8 cellular contexts compared by ENCODE assay signal in genomic region chr19:45717131-45717982, GRCh38. TPM values are rescaled to one million over a fixed set of nuclear protein-coding genes. Genes with fewer than 3 reads are reported as not detected.
DNase-seq lines count a peak whose midpoint lies in the region; ATAC-seq, FAIRE-seq and TF ChIP-seq lines count a peak whose summit lies in the region.

No MANE protein-coding gene starts in this region.

- POLR2A ChIA-PET in activated CD4-positive, alpha-beta memory T cell treated with anti-CD3 and anti-CD28 coated beads for 36 hours (lab: Charles Lee), result interaction anchor here (0.7 to 4.2 kb wide), 10 partner anchors 13 to 185 kb away, joined by 3 to 31 read pairs (median 3); partner anchors contain the start of genes FBXO46, MYPOP, QPCTL and SIX5
- POLR2A ChIA-PET in HepG2 (lab: Yijun Ruan, JAX), result interaction anchor here (0.6 to 4.7 kb wide), 18 partner anchors 10 to 1071 kb away, joined by 3 to 94 read pairs (median 5); partner anchors contain the start of genes DMWD, EML2, FBXO46 and FOXA3

- peak overlapping the region; percentile 96 for H3K4me3 Mint-ChIP-seq in activated CD4-positive, alpha-beta memory T cell treated with anti-CD3 and anti-CD28 coated beads for 36 hours

- peak; percentile 37 for TF ChIP-seq CTCF in HepG2 (CRISPR knock-in tag; IDR thresholded peaks at IDR 0.05)

- H3K27ac ChIP-seq in HepG2 (ENCODE audit: extremely low read length, insufficient read depth, low read length), result peak overlapping the region; percentile 91

- no peaks in the 10 kb centered on the region for H4K20me1 ChIP-seq in HepG2 (ENCODE audit: insufficient read depth, low read length)

- H3K9me3 ChIP-seq in HepG2 (ENCODE audit: low read length), result no peaks in the 10 kb centered on the region

- no peaks in the 10 kb centered on the region for H3K9me3 Mint-ChIP-seq in activated CD4-positive, alpha-beta memory T cell treated with anti-CD3 and anti-CD28 coated beads for 36 hours

- peak overlapping the region; percentile 92 for H3K4me2 ChIP-seq in HepG2 (ENCODE audit: low read depth, low read length)

- TF ChIP-seq EP300 in HepG2 (IDR thresholded peaks at IDR 0.05; ENCODE audit: low read depth in 2 of 2, low read length in 2 of 2), result peak in 1 of 2 experiments; percentile 66; a peak in 2 of 4 replicates
- TF ChIP-seq EP300 in HepG2 (CRISPR knock-in tag; IDR thresholded peaks at IDR 0.05; ENCODE audit: borderline replicate concordance), result peak; percentile 59; the same call in 1 of the 2 replicates

- 1% methylated on average over 25 of the region's 51 CpGs for WGBS in HepG2 (ENCODE audit: low lambda C conversion rate)

- H3K36me3 ChIP-seq in HepG2 (replicated peaks in 1 of 2; ENCODE audit: control insufficient read depth in 1 of 2, insufficient read depth in 2 of 2, low read length in 2 of 2), result peaks cover 3 to 12% of the 10 kb centered on the region in 2 experiments; a peak in 1 of 5 replicates

- H3K4me1 ChIP-seq in HepG2 (ENCODE audit: insufficient read depth, low read length), result peaks cover 65% of the 10 kb centered on the region

- peak; percentile 41 to 60; a peak in 3 of 4 replicates for TF ChIP-seq POLR2A in HepG2 (IDR thresholded peaks at IDR 0.05; ENCODE audit: insufficient read depth in 1 of 2, low read depth in 2 of 2, low read length in 2 of 2)

- H3K79me2 ChIP-seq in HepG2 (ENCODE audit: insufficient read depth, low read length), result peaks cover 41% of the 10 kb centered on the region

- CTCF ChIA-PET in activated CD4-positive, alpha-beta memory T cell treated with anti-CD3 and anti-CD28 coated beads for 36 hours (lab: Charles Lee), result interaction anchor here (0.8 to 6.8 kb wide), 16 partner anchors 10 to 278 kb away, joined by 3 to 68 read pairs (median 4); partner anchors contain the start of genes FBXO46, QPCTL and SNRPD2
- CTCF ChIA-PET in HepG2 (lab: Yijun Ruan, JAX; ENCODE audit: low intra/inter-chr PET ratio, low total read pairs), result no interaction called here

- H3K36me3 Mint-ChIP-seq in activated CD4-positive, alpha-beta memory T cell treated with anti-CD3 and anti-CD28 coated beads for 36 hours, result peaks cover 14% of the 10 kb centered on the region

- no peaks in the 10 kb centered on the region; a peak in 1 of 5 replicates for H3K27me3 ChIP-seq in HepG2 (ENCODE audit: control insufficient read depth in 1 of 2, insufficient read depth in 2 of 2, low read length in 2 of 2)

- H3K27ac Mint-ChIP-seq in activated CD4-positive, alpha-beta memory T cell treated with anti-CD3 and anti-CD28 coated beads for 36 hours, result peak overlapping the region; percentile 93

- FAIRE-seq in HepG2 (lab: Jason Lieb, UNC), result peak; percentile 97

- in situ Hi-C loops in HepG2 (cut with HindIII; ENCODE audit: extremely low pct_ligation_motif_present, low pct_unique_long_range_greater_than_20kb), result no loop called here

- H2AFZ ChIP-seq in HepG2 (ENCODE audit: low read length), result no peak overlapping the region

- peak; percentile 84 for ATAC-seq in GM19438 (IDR thresholded peaks at IDR 0.05; ENCODE audit: low read depth, unreplicated experiment)
- ATAC-seq in HG03571 (IDR thresholded peaks at IDR 0.05; ENCODE audit: unreplicated experiment), result peak; percentile 87
- ATAC-seq in HepG2, result peak; percentile 94

- TF ChIP-seq RAD21 in HepG2 (CRISPR knock-in tag; IDR thresholded peaks at IDR 0.05), result peak; percentile 8; the same call in 1 of the 2 replicates

- H3K27me3 Mint-ChIP-seq in activated CD4-positive, alpha-beta memory T cell treated with anti-CD3 and anti-CD28 coated beads for 36 hours, result no peaks in the 10 kb centered on the region

- peak overlapping the region; percentile 71 to 79 (median 73) for H3K4me3 ChIP-seq in HepG2 (replicated peaks in 1 of 3; ENCODE audit: insufficient read depth in 1 of 3, low read depth in 2 of 3, low read length in 3 of 3)

- H3K4me1 Mint-ChIP-seq in activated CD4-positive, alpha-beta memory T cell treated with anti-CD3 and anti-CD28 coated beads for 36 hours (ENCODE audit: low read depth), result peaks cover 39% of the 10 kb centered on the region

- H3K9ac ChIP-seq in HepG2 (ENCODE audit: insufficient read depth, low read depth, low read length), result peak overlapping the region; percentile 98

- DNase-seq in CD1c-positive myeloid dendritic cell (ENCODE audit: extremely low spot score), result peak; percentile 99
- DNase-seq in NCI-H82 (lab: John Stamatoyannopoulos, UW), result peak; percentile 100
- DNase-seq in activated CD4-positive, alpha-beta memory T cell treated with anti-CD3 and anti-CD28 coated beads for 36 hours, result peak; percentile 99
- peak; percentile 99 for DNase-seq in dermis microvascular lymphatic vessel endothelial cell (ENCODE audit: low read depth in 2 of 2)
- peak; percentile 99 for DNase-seq in HepG2 (ENCODE audit: low spot score)
- DNase-seq in stimulated activated CD4-positive, alpha-beta T cell treated with anti-CD3 and anti-CD28 coated beads, Interleukin-2, amount 100 ng/mL, for 48 hours, result peak; percentile 95

- intact Hi-C loops in activated CD4-positive, alpha-beta memory T cell treated with anti-CD3 and anti-CD28 coated beads for 36 hours (cut with micrococcal nuclease), result loop anchor here (1.0 to 5.0 kb wide), 10 partner anchors 13 to 211 kb away; partner anchors contain the start of genes DMWD, FBXO46, IRF2BP1 and OPA3
- intact Hi-C loops in HepG2 (cut with micrococcal nuclease; ENCODE audit: unreplicated experiment), result loop anchor here (1.0 kb wide), 1 partner anchor 24 kb away; no protein-coding TSS in a partner anchor

- BruUV-seq in HepG2 (replicated peaks; lab: Mats Ljungman, UMichigan), result no TSS peak

RNA-seq across cellular contexts. Expression of gene FBXO46, which starts 13.3 kb away (rescaled TPM):
- 10 to 100 TPM; 26.1 to 29.4 TPM for total RNA-seq in activated CD4-positive, alpha-beta memory T cell treated with anti-CD3 and anti-CD28 coated beads for 36 hours
- total RNA-seq in dermis microvascular lymphatic vessel endothelial cell, result 3.2 and 5.4 TPM in 2 replicates
- total RNA-seq in HepG2 (2016; rRNA removed; fragmentation: Illumina TruSeq; extraction: Trizol), result 4.7 and 6.2 TPM in 2 replicates
- total RNA-seq in HepG2 (2016; cell fraction: cytosol; rRNA removed; fragmentation: Illumina TruSeq; extraction: Trizol; ENCODE audit: low read depth), result 0.79 and 1.0 TPM in 2 replicates
- total RNA-seq in HepG2 (2016; cell fraction: insoluble cytoplasmic fraction; rRNA removed; fragmentation: Illumina TruSeq; extraction: Trizol), result 4.3 and 6.5 TPM in 2 replicates
- total RNA-seq in HepG2 (2016; cell fraction: membrane; rRNA removed; fragmentation: Illumina TruSeq; extraction: Trizol), result 3.4 and 3.8 TPM in 2 replicates
- 5.8 and 7.5 TPM in 2 replicates for total RNA-seq in HepG2 (2016; cell fraction: nucleus; rRNA removed; fragmentation: Illumina TruSeq; extraction: Trizol)
- polyA plus RNA-seq in HepG2 (2011; rRNA removed), result 6.4 TPM in 2 replicates
- 3.1 and 5.2 TPM in 2 replicates for polyA plus RNA-seq in HepG2 (2011; cell fraction: cytosol; rRNA removed)
- 33.3 and 34.2 TPM in 2 replicates for polyA plus RNA-seq in HepG2 (2011; cell fraction: nucleus; rRNA removed)
- 4.1 and 4.3 TPM in 2 replicates for polyA plus RNA-seq in HepG2 (2012)
- polyA plus RNA-seq in HepG2 (2016; cell fraction: cytosol; fragmentation: Illumina TruSeq; extraction: Trizol; ENCODE audit: low read depth), result 0.69 and 0.73 TPM in 2 replicates
- polyA plus RNA-seq in HepG2 (2016; cell fraction: insoluble cytoplasmic fraction; fragmentation: Illumina TruSeq; extraction: Trizol; ENCODE audit: low read depth), result 4.4 and 6.5 TPM in 2 replicates
- 2.3 and 3.0 TPM in 2 replicates for polyA plus RNA-seq in HepG2 (2016; cell fraction: membrane; fragmentation: Illumina TruSeq; extraction: Trizol; ENCODE audit: low read depth)
- 16.3 and 19.5 TPM in 2 replicates for polyA plus RNA-seq in HepG2 (2016; cell fraction: nucleus; fragmentation: Illumina TruSeq; extraction: Trizol; ENCODE audit: insufficient read depth, low read depth)
- 4.6 and 6.2 TPM in 2 replicates for polyA minus RNA-seq in HepG2 (2011; rRNA and poly(A)+ RNA removed; ENCODE audit: low replicate concordance)
- polyA minus RNA-seq in HepG2 (2011; cell fraction: cytosol; rRNA and poly(A)+ RNA removed), result 5.1 TPM in 2 replicates
- 7.6 and 9.7 TPM in 2 replicates for polyA minus RNA-seq in HepG2 (2011; cell fraction: nucleus; rRNA and poly(A)+ RNA removed)

RNA-seq across cellular contexts. Expression of gene MEIOSIN, which starts 15.9 kb away (rescaled TPM):
- total RNA-seq in activated CD4-positive, alpha-beta memory T cell treated with anti-CD3 and anti-CD28 coated beads for 36 hours, result not detected
- not detected in 2 replicates for total RNA-seq in dermis microvascular lymphatic vessel endothelial cell
- not detected in 2 replicates for total RNA-seq in HepG2 (2016; rRNA removed; fragmentation: Illumina TruSeq; extraction: Trizol)
- not detected in 2 replicates for total RNA-seq in HepG2 (2016; cell fraction: cytosol; rRNA removed; fragmentation: Illumina TruSeq; extraction: Trizol; ENCODE audit: low read depth)
- not detected in 2 replicates for total RNA-seq in HepG2 (2016; cell fraction: insoluble cytoplasmic fraction; rRNA removed; fragmentation: Illumina TruSeq; extraction: Trizol)
- not detected in 2 replicates for total RNA-seq in HepG2 (2016; cell fraction: membrane; rRNA removed; fragmentation: Illumina TruSeq; extraction: Trizol)
- not detected in 2 replicates for total RNA-seq in HepG2 (2016; cell fraction: nucleus; rRNA removed; fragmentation: Illumina TruSeq; extraction: Trizol)
- not detected in 2 replicates for polyA plus RNA-seq in HepG2 (2011; rRNA removed)
- polyA plus RNA-seq in HepG2 (2011; cell fraction: cytosol; rRNA removed), result 0.03 TPM in 2 replicates
- 0.10 TPM in 2 replicates for polyA plus RNA-seq in HepG2 (2011; cell fraction: nucleus; rRNA removed)
- polyA plus RNA-seq in HepG2 (2012), result 0.07 TPM in 1 of 2 replicates, not detected in the other
- not detected in 2 replicates for polyA plus RNA-seq in HepG2 (2016; cell fraction: cytosol; fragmentation: Illumina TruSeq; extraction: Trizol; ENCODE audit: low read depth)
- polyA plus RNA-seq in HepG2 (2016; cell fraction: insoluble cytoplasmic fraction; fragmentation: Illumina TruSeq; extraction: Trizol; ENCODE audit: low read depth), result not detected in 2 replicates
- not detected in 2 replicates for polyA plus RNA-seq in HepG2 (2016; cell fraction: membrane; fragmentation: Illumina TruSeq; extraction: Trizol; ENCODE audit: low read depth)
- not detected in 2 replicates for polyA plus RNA-seq in HepG2 (2016; cell fraction: nucleus; fragmentation: Illumina TruSeq; extraction: Trizol; ENCODE audit: insufficient read depth, low read depth)
- 0.09 TPM in 1 of 2 replicates, not detected in the other for polyA minus RNA-seq in HepG2 (2011; rRNA and poly(A)+ RNA removed; ENCODE audit: low replicate concordance)
- polyA minus RNA-seq in HepG2 (2011; cell fraction: cytosol; rRNA and poly(A)+ RNA removed), result not detected in 2 replicates
- not detected in 2 replicates for polyA minus RNA-seq in HepG2 (2011; cell fraction: nucleus; rRNA and poly(A)+ RNA removed)

RNA-seq across cellular contexts. Expression of gene QPCTL, which starts 24.9 kb away (rescaled TPM):
- total RNA-seq in activated CD4-positive, alpha-beta memory T cell treated with anti-CD3 and anti-CD28 coated beads for 36 hours, result 10 to 100 TPM; 13.8 to 16.8 TPM
- 8.3 and 11.7 TPM in 2 replicates for total RNA-seq in dermis microvascular lymphatic vessel endothelial cell
- total RNA-seq in HepG2 (2016; rRNA removed; fragmentation: Illumina TruSeq; extraction: Trizol), result 6.8 and 16.0 TPM in 2 replicates
- 4.4 and 5.8 TPM in 2 replicates for total RNA-seq in HepG2 (2016; cell fraction: cytosol; rRNA removed; fragmentation: Illumina TruSeq; extraction: Trizol; ENCODE audit: low read depth)
- total RNA-seq in HepG2 (2016; cell fraction: insoluble cytoplasmic fraction; rRNA removed; fragmentation: Illumina TruSeq; extraction: Trizol), result 6.7 and 15.7 TPM in 2 replicates
- total RNA-seq in HepG2 (2016; cell fraction: membrane; rRNA removed; fragmentation: Illumina TruSeq; extraction: Trizol), result 6.8 and 7.4 TPM in 2 replicates
- total RNA-seq in HepG2 (2016; cell fraction: nucleus; rRNA removed; fragmentation: Illumina TruSeq; extraction: Trizol), result 14.0 and 17.9 TPM in 2 replicates
- polyA plus RNA-seq in HepG2 (2011; rRNA removed), result 19.1 and 24.8 TPM in 2 replicates
- 19.1 and 26.2 TPM in 2 replicates for polyA plus RNA-seq in HepG2 (2011; cell fraction: cytosol; rRNA removed)
- polyA plus RNA-seq in HepG2 (2011; cell fraction: nucleus; rRNA removed), result 44.7 and 47.6 TPM in 2 replicates
- 18.7 and 23.6 TPM in 2 replicates for polyA plus RNA-seq in HepG2 (2012)
- 5.3 and 6.3 TPM in 2 replicates for polyA plus RNA-seq in HepG2 (2016; cell fraction: cytosol; fragmentation: Illumina TruSeq; extraction: Trizol; ENCODE audit: low read depth)
- 8.0 and 9.0 TPM in 2 replicates for polyA plus RNA-seq in HepG2 (2016; cell fraction: insoluble cytoplasmic fraction; fragmentation: Illumina TruSeq; extraction: Trizol; ENCODE audit: low read depth)
- polyA plus RNA-seq in HepG2 (2016; cell fraction: membrane; fragmentation: Illumina TruSeq; extraction: Trizol; ENCODE audit: low read depth), result 7.9 and 8.3 TPM in 2 replicates
- polyA plus RNA-seq in HepG2 (2016; cell fraction: nucleus; fragmentation: Illumina TruSeq; extraction: Trizol; ENCODE audit: insufficient read depth, low read depth), result 35.2 and 45.7 TPM in 2 replicates
- polyA minus RNA-seq in HepG2 (2011; rRNA and poly(A)+ RNA removed; ENCODE audit: low replicate concordance), result 22.5 and 49.4 TPM in 2 replicates
- 17.0 and 21.9 TPM in 2 replicates for polyA minus RNA-seq in HepG2 (2011; cell fraction: cytosol; rRNA and poly(A)+ RNA removed)
- 8.1 and 8.9 TPM in 2 replicates for polyA minus RNA-seq in HepG2 (2011; cell fraction: nucleus; rRNA and poly(A)+ RNA removed)

RNA-seq across cellular contexts. Expression of gene SNRPD2, which starts 25.6 kb away (rescaled TPM):
- total RNA-seq in activated CD4-positive, alpha-beta memory T cell treated with anti-CD3 and anti-CD28 coated beads for 36 hours, result 100 to 1,000 TPM; 789 TPM
- total RNA-seq in dermis microvascular lymphatic vessel endothelial cell, result 222 and 396 TPM in 2 replicates
- total RNA-seq in HepG2 (2016; rRNA removed; fragmentation: Illumina TruSeq; extraction: Trizol), result 485 and 593 TPM in 2 replicates
- total RNA-seq in HepG2 (2016; cell fraction: cytosol; rRNA removed; fragmentation: Illumina TruSeq; extraction: Trizol; ENCODE audit: low read depth), result 546 and 637 TPM in 2 replicates
- 493 and 623 TPM in 2 replicates for total RNA-seq in HepG2 (2016; cell fraction: insoluble cytoplasmic fraction; rRNA removed; fragmentation: Illumina TruSeq; extraction: Trizol)
- total RNA-seq in HepG2 (2016; cell fraction: membrane; rRNA removed; fragmentation: Illumina TruSeq; extraction: Trizol), result 348 and 425 TPM in 2 replicates
- total RNA-seq in HepG2 (2016; cell fraction: nucleus; rRNA removed; fragmentation: Illumina TruSeq; extraction: Trizol), result 161 and 163 TPM in 2 replicates
- 284 and 299 TPM in 2 replicates for polyA plus RNA-seq in HepG2 (2011; rRNA removed)
- polyA plus RNA-seq in HepG2 (2011; cell fraction: cytosol; rRNA removed), result 310 and 320 TPM in 2 replicates
- polyA plus RNA-seq in HepG2 (2011; cell fraction: nucleus; rRNA removed), result 64.5 and 68.4 TPM in 2 replicates
- 162 and 279 TPM in 2 replicates for polyA plus RNA-seq in HepG2 (2012)
- 325 and 406 TPM in 2 replicates for polyA plus RNA-seq in HepG2 (2016; cell fraction: cytosol; fragmentation: Illumina TruSeq; extraction: Trizol; ENCODE audit: low read depth)
- 334 and 359 TPM in 2 replicates for polyA plus RNA-seq in HepG2 (2016; cell fraction: insoluble cytoplasmic fraction; fragmentation: Illumina TruSeq; extraction: Trizol; ENCODE audit: low read depth)
- 194 and 247 TPM in 2 replicates for polyA plus RNA-seq in HepG2 (2016; cell fraction: membrane; fragmentation: Illumina TruSeq; extraction: Trizol; ENCODE audit: low read depth)
- polyA plus RNA-seq in HepG2 (2016; cell fraction: nucleus; fragmentation: Illumina TruSeq; extraction: Trizol; ENCODE audit: insufficient read depth, low read depth), result 168 and 190 TPM in 2 replicates
- polyA minus RNA-seq in HepG2 (2011; rRNA and poly(A)+ RNA removed; ENCODE audit: low replicate concordance), result 51.2 and 102 TPM in 2 replicates
- 47.3 and 47.6 TPM in 2 replicates for polyA minus RNA-seq in HepG2 (2011; cell fraction: cytosol; rRNA and poly(A)+ RNA removed)
- polyA minus RNA-seq in HepG2 (2011; cell fraction: nucleus; rRNA and poly(A)+ RNA removed), result 25.2 and 32.9 TPM in 2 replicates

RNA-seq across cellular contexts. Expression of gene GIPR, which starts 49.3 kb away (rescaled TPM):
- total RNA-seq in activated CD4-positive, alpha-beta memory T cell treated with anti-CD3 and anti-CD28 coated beads for 36 hours, result 1 to 10 TPM; 6.6 to 8.3 TPM
- total RNA-seq in dermis microvascular lymphatic vessel endothelial cell, result 0.13 TPM in 1 of 2 replicates, not detected in the other
- 0.15 TPM in 1 of 2 replicates, not detected in the other for total RNA-seq in HepG2 (2016; rRNA removed; fragmentation: Illumina TruSeq; extraction: Trizol)
- total RNA-seq in HepG2 (2016; cell fraction: cytosol; rRNA removed; fragmentation: Illumina TruSeq; extraction: Trizol; ENCODE audit: low read depth), result not detected in 2 replicates
- not detected in 2 replicates for total RNA-seq in HepG2 (2016; cell fraction: insoluble cytoplasmic fraction; rRNA removed; fragmentation: Illumina TruSeq; extraction: Trizol)
- total RNA-seq in HepG2 (2016; cell fraction: membrane; rRNA removed; fragmentation: Illumina TruSeq; extraction: Trizol), result 0.07 TPM in 1 of 2 replicates, not detected in the other
- not detected in 2 replicates for total RNA-seq in HepG2 (2016; cell fraction: nucleus; rRNA removed; fragmentation: Illumina TruSeq; extraction: Trizol)
- polyA plus RNA-seq in HepG2 (2011; rRNA removed), result 1.2 and 1.7 TPM in 2 replicates
- 0.23 and 0.27 TPM in 2 replicates for polyA plus RNA-seq in HepG2 (2011; cell fraction: cytosol; rRNA removed)
- 10.6 TPM in 2 replicates for polyA plus RNA-seq in HepG2 (2011; cell fraction: nucleus; rRNA removed)
- polyA plus RNA-seq in HepG2 (2012), result 1.3 and 2.2 TPM in 2 replicates
- not detected in 2 replicates for polyA plus RNA-seq in HepG2 (2016; cell fraction: cytosol; fragmentation: Illumina TruSeq; extraction: Trizol; ENCODE audit: low read depth)
- not detected in 2 replicates for polyA plus RNA-seq in HepG2 (2016; cell fraction: insoluble cytoplasmic fraction; fragmentation: Illumina TruSeq; extraction: Trizol; ENCODE audit: low read depth)
- polyA plus RNA-seq in HepG2 (2016; cell fraction: membrane; fragmentation: Illumina TruSeq; extraction: Trizol; ENCODE audit: low read depth), result not detected in 2 replicates
- 0.31 TPM in 2 replicates for polyA plus RNA-seq in HepG2 (2016; cell fraction: nucleus; fragmentation: Illumina TruSeq; extraction: Trizol; ENCODE audit: insufficient read depth, low read depth)
- 0.47 and 2.5 TPM in 2 replicates for polyA minus RNA-seq in HepG2 (2011; rRNA and poly(A)+ RNA removed; ENCODE audit: low replicate concordance)
- 0.59 TPM in 1 of 2 replicates, not detected in the other for polyA minus RNA-seq in HepG2 (2011; cell fraction: cytosol; rRNA and poly(A)+ RNA removed)
- polyA minus RNA-seq in HepG2 (2011; cell fraction: nucleus; rRNA and poly(A)+ RNA removed), result 4.5 and 7.2 TPM in 2 replicates

Comparison
In these comparisons a context has a peak if more than half of its experiments do, and no peak if none do; other contexts are left out.
1. Peak in every context shown above with its lines: DNase-seq, ATAC-seq, H3K4me3 ChIP-seq and H3K27ac ChIP-seq.